Comparison of ENCODE assay signal across 11 cellular contexts in the genomic region with DNA sequence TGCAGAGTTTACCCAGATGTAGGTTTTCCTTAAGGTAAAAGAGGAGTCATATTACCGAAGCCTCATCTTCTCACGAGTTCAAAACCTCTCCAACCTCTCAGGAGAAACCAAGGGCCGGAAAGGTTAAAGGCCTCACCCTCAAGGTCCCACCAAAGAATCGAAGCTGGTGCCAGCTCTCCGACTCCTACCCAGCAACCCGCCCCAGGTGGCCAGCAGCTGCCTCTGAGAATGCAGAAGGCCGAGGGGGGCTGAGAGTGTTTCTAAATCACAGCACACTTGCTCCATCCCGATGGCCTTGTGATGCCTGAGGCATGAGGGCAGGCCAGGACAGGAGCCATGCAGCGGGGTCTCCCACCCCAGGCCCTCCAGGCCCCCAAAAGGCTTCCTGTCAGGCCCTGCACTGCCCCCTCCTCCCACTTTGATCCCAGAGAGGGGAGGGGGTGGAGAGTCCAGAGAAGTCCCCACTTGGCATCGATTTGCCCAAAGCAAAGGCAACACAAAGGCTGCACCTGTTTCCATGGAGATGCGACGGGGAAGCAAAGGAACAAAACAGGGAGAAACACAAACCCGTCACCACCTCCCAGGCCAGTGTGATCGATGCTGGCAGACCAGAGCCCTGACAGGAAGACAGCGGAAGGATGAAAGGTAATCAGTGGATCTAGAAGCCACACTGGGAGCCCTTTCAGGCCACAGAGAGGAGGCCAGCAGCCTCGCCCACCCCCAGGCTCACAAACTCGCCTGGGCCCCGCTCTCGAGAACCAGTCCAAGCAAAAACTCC. TPM values are rescaled to one million over a fixed set of nuclear protein-coding genes. Genes with fewer than 3 reads are reported as not detected.
DNase-seq lines count a peak whose midpoint lies in the region; ATAC-seq and TF ChIP-seq lines count a peak whose summit lies in the region.
"Had no signal": no experiment of that assay in that cellular context is flagged by ENCODE, and none has a peak within 500 bp of the region (broad histone marks: within the 10 kb centered on the region; RNA-seq: fewer than 3 reads in every experiment).

No MANE protein-coding gene starts in this region.

- H3K36me3 ChIP-seq in SK-N-MC (ENCODE audit: insufficient read depth, low read length) (no peaks in the 10 kb centered on the region), thyroid gland (no peaks in the 10 kb centered on the region)

- TF ChIP-seq POLR2A in thyroid gland (IDR thresholded peaks at IDR 0.05): no peak

- no peak overlapping the region for H3K9ac ChIP-seq in SK-N-MC (ENCODE audit: insufficient read length)

- H3K27ac ChIP-seq in SK-N-MC: peak overlapping the region; percentile 44; the same call in 1 of the 2 replicates
- peak overlapping the region; percentile 85 to 91 (median 87) for H3K27ac ChIP-seq in thyroid gland
- H3K27ac ChIP-seq: 22Rv1 had no signal

- intact Hi-C loops in thyroid gland (cut with DNase I): no loop called here

- H3K4me3 ChIP-seq in SK-N-MC (no peak overlapping the region), thyroid gland (replicated peaks in 1 of 3) (no peak overlapping the region)

- 42 to 43% methylated on average over 18 to 19 of the region's 19 CpGs for WGBS in thyroid gland, 2 donors

- peaks cover 82 to 91% of the 10 kb centered on the region in 2 donors for H3K4me1 ChIP-seq in thyroid gland

- TF ChIP-seq CTCF in thyroid gland (IDR thresholded peaks at IDR 0.05): no peak

- H3K27me3 ChIP-seq in thyroid gland: no peaks in the 10 kb centered on the region

- H3K9me3 ChIP-seq in SK-N-MC (ENCODE audit: low read depth, low read length): no peaks in the 10 kb centered on the region
- no peaks in the 10 kb centered on the region for H3K9me3 ChIP-seq in thyroid gland

- no peak for ATAC-seq in HG02885 (IDR thresholded peaks at IDR 0.05; ENCODE audit: poor library complexity, unreplicated experiment)
- ATAC-seq: stimulated activated naive CD8-positive, alpha-beta T cell treated with anti-CD3 and anti-CD28 coated beads, Interleukin-15, amount 100 ng/mL, for 72 hours had no signal

- DNase-seq in DMS 273 (lab: John Stamatoyannopoulos, UW; ENCODE audit: unreplicated experiment) (peak; percentile 53), DMS 273 treated with DMSO at 0.1 percent for 48 hours (lab: John Stamatoyannopoulos, UW) (no peak), SK-N-MC (ENCODE audit: low read depth, low spot score) (no peak), left kidney (ENCODE audit: low read depth, low spot score) (peak; percentile 89), thyroid gland (peak; percentile 52 to 62), A172 (ENCODE audit: low spot score) (no peak), HK-2 (ENCODE audit: unreplicated experiment) (no peak)
- DNase-seq: activated naive CD8-positive, alpha-beta T cell treated with anti-CD3 and anti-CD28 coated beads, Interleukin-2, amount 10 ng/mL, durations not matched to agents 7 days and 5 days; stimulated activated naive CD8-positive, alpha-beta T cell treated with anti-CD3 and anti-CD28 coated beads, Interleukin-15, amount 100 ng/mL, for 72 hours had no signal

RNA-seq across cellular contexts. Expression of a gene that starts 39.0 kb away (rescaled TPM):
- 10 to 100 TPM; 25.6 to 32.3 (median 29.9) TPM for total RNA-seq in thyroid gland
- 8.0 and 11.6 TPM in 2 replicates for total RNA-seq in A172 (2014; rRNA removed; shearing (Covaris generic))

Comparison
In these comparisons a context has a peak if more than half of its experiments do, and no peak if none do; other contexts are left out.
1. DNase-seq: peak in DMS 273 (single experiment), left kidney (single experiment) and thyroid gland (2 of 2); none in DMS 273 treated with DMSO at 0.1 percent for 48 hours (single experiment), SK-N-MC (single experiment), A172 (single experiment) and HK-2 (single experiment).